Comparison of ENCODE assay signal across 9 cellular contexts in genomic region chr1:203026666-203027663, GRCh38. TPM values are rescaled to one million over a fixed set of nuclear protein-coding genes. Genes with fewer than 3 reads are reported as not detected.
A peak's percentile ranks its signal among the peaks of the same experiment; 100 is the strongest.
DNase-seq lines count a peak whose midpoint lies in the region; ATAC-seq and TF ChIP-seq lines count a peak whose summit lies in the region.
"Had no signal": no experiment of that assay in that cellular context is flagged by ENCODE, and none has a peak within 500 bp of the region (broad histone marks: within the 10 kb centered on the region; RNA-seq: fewer than 3 reads in every experiment).

No MANE protein-coding gene starts in this region.

- H3K27me3 Mint-ChIP-seq in WTC11 (ENCODE audit: low read depth), result peaks cover 29% of the 10 kb centered on the region

- H3K36me3 Mint-ChIP-seq in WTC11, result peaks cover 30% of the 10 kb centered on the region

- peaks cover 18% of the 10 kb centered on the region for H3F3A ChIP-seq in DOHH2 (ENCODE audit: control insufficient read depth, insufficient read depth)

- no peaks in the 10 kb centered on the region for H3K9me2 ChIP-seq in DOHH2 (replicated peaks; ENCODE audit: control insufficient read depth, low read length)

- peak overlapping the region; percentile 77 for H3K4me3 Mint-ChIP-seq in WTC11

- POLR2A ChIA-PET in WTC11 (lab: Charles Lee), result interaction anchor here (0.9 kb wide), 1 partner anchor 13 kb away, joined by 3 read pairs; no protein-coding TSS in a partner anchor

- H3K9me3 ChIP-seq in DOHH2 (ENCODE audit: control insufficient read depth, insufficient read depth, low read length) (no peaks in the 10 kb centered on the region), heart right ventricle (no peaks in the 10 kb centered on the region), gastrocnemius medialis (no peaks in the 10 kb centered on the region)

- peaks cover 11% of the 10 kb centered on the region; the same call in 1 of the 2 replicates for H3K27me3 ChIP-seq in DOHH2 (ENCODE audit: control insufficient read depth, low read length)
- peaks cover 0 to 13% (median 0%) of the 10 kb centered on the region in 7 donors for H3K27me3 ChIP-seq in heart right ventricle
- no peaks in the 10 kb centered on the region for H3K27me3 ChIP-seq in gastrocnemius medialis

- WGBS in heart right ventricle, 2 donors, result 7 to 8% methylated on average over 46 of the region's 46 CpGs

- in situ Hi-C loops in gastrocnemius medialis (cut with MboI; ENCODE audit: low sequenced_read_pairs in 4 of 4), result no loop called here

- H3K4me1 Mint-ChIP-seq in WTC11, result peaks cover 15% of the 10 kb centered on the region

- H3K27ac ChIP-seq in DOHH2 (ENCODE audit: low read depth, low read length) (no peak overlapping the region), heart right ventricle (peak overlapping the region in 7 of 10 donors; percentile 50 to 90 (median 64)), gastrocnemius medialis (peak overlapping the region; percentile 89 to 98 (median 94))

- peak overlapping the region; percentile 71 for H3K4me3 ChIP-seq in DOHH2 (ENCODE audit: low read length)
- peak overlapping the region; percentile 51 for H3K4me3 ChIP-seq in HFF-Myc (replicated peaks; ENCODE audit: low read depth, low read length)
- H3K4me3 ChIP-seq in heart right ventricle, result peak overlapping the region; percentile 41 to 81 (median 70)
- H3K4me3 ChIP-seq in gastrocnemius medialis, result peak overlapping the region; percentile 74 to 89 (median 85)

- peak overlapping the region; percentile 70 for H3K4me2 ChIP-seq in DOHH2 (ENCODE audit: low read length)

- ATAC-seq in WTC11 (peak; percentile 65), heart right ventricle (peak in 7 of 8 donors; percentile 6 to 46 (median 18)), gastrocnemius medialis (peak; percentile 3 to 12), HG02938 (IDR thresholded peaks at IDR 0.05; ENCODE audit: unreplicated experiment) (no peak)

- intact Hi-C loops in heart right ventricle (cut with DNase I), result no loop called here
- intact Hi-C loops in gastrocnemius medialis (cut with DNase I; ENCODE audit: low total_unique reads), result loop anchor here (2.0 to 5.0 kb wide), 4 partner anchors 20 to 1385 kb away; partner anchors contain the start of genes ADIPOR1, CYB5R1, PPP1R15B and TMEM183A

- no peaks in the 10 kb centered on the region for H3K79me2 ChIP-seq in DOHH2 (ENCODE audit: control insufficient read depth, low read length)

- TF ChIP-seq CTCF in DOHH2 (IDR thresholded peaks at IDR 0.05; ENCODE audit: low read depth, low read length, poor library complexity, severe bottlenecking) (no peak), HFF-Myc (IDR thresholded peaks at IDR 0.05; ENCODE audit: low read depth, low read length, missing control alignments) (no peak), WTC11 (IDR thresholded peaks at IDR 0.05) (no peak), heart right ventricle (IDR thresholded peaks at IDR 0.05) (no peak), gastrocnemius medialis (IDR thresholded peaks at IDR 0.05 in 4 of 5, conservative IDR thresholded peaks at IDR 0.05 in 1 of 5) (peak in 1 of 5 experiments; percentile 25)

- H3K27ac Mint-ChIP-seq in WTC11, result no peak overlapping the region

- no peaks in the 10 kb centered on the region for H4K20me1 ChIP-seq in DOHH2 (ENCODE audit: control insufficient read depth, insufficient read depth, low read depth, low read length)

- CTCF ChIA-PET in WTC11 (lab: Charles Lee), result interaction anchor here (0.6 to 8.3 kb wide), 15 partner anchors 8 to 315 kb away, joined by 3 to 89 read pairs (median 6); partner anchors contain the start of gene ADORA1

- H3K36me3 ChIP-seq in DOHH2 (ENCODE audit: control insufficient read depth, low read length) (peaks cover 33% of the 10 kb centered on the region), heart right ventricle (peaks cover 0 to 32% (median 19%) of the 10 kb centered on the region in 9 donors), gastrocnemius medialis (peaks cover 0 to 20% of the 10 kb centered on the region in 2 donors)

- H3K9me3 Mint-ChIP-seq in WTC11, result peaks cover 9% of the 10 kb centered on the region

- H3K4me1 ChIP-seq in DOHH2 (ENCODE audit: control insufficient read depth, low read length), result peaks cover 12% of the 10 kb centered on the region
- H3K4me1 ChIP-seq in heart right ventricle, result peaks cover 7 to 43% (median 28%) of the 10 kb centered on the region in 9 donors
- peaks cover 29 to 42% of the 10 kb centered on the region in 2 donors for H3K4me1 ChIP-seq in gastrocnemius medialis

- DNase-seq in HFF-Myc (ENCODE audit: extremely low read depth, low read depth) (no peak), WTC11 (ENCODE audit: low spot score) (peak; percentile 29), heart right ventricle (peak in 1 of 2 donors; percentile 29), gastrocnemius medialis (no peak), SIG-M5 treated with dmso at 0.1 percent for 504 hours (lab: John Stamatoyannopoulos, UW; ENCODE audit: unreplicated experiment) (no peak), pons (ENCODE audit: low spot score) (no peak)

- TF ChIP-seq POLR2A in gastrocnemius medialis (IDR thresholded peaks at IDR 0.05), result peak in 1 of 2 donors; percentile 34

TF ChIP-seq in WTC11, 78 proteins besides CTCF, POLR2A, EP300 and RAD21 (continues in another document):
- TF ChIP-seq USF2 (CRISPR knock-in tag; IDR thresholded peaks at IDR 0.05) (no peak), ESRRA (CRISPR knock-in tag; IDR thresholded peaks at IDR 0.05; ENCODE audit: borderline replicate concordance) (no peak), MYBL2 (CRISPR knock-in tag; IDR thresholded peaks at IDR 0.05) (no peak), SOX15 (CRISPR knock-in tag; IDR thresholded peaks at IDR 0.05) (no peak), CREM (CRISPR knock-in tag; IDR thresholded peaks at IDR 0.05) (no peak), ZNF512 (CRISPR knock-in tag; IDR thresholded peaks at IDR 0.05; ENCODE audit: borderline replicate concordance) (no peak)
- TF ChIP-seq, protein P1, sequence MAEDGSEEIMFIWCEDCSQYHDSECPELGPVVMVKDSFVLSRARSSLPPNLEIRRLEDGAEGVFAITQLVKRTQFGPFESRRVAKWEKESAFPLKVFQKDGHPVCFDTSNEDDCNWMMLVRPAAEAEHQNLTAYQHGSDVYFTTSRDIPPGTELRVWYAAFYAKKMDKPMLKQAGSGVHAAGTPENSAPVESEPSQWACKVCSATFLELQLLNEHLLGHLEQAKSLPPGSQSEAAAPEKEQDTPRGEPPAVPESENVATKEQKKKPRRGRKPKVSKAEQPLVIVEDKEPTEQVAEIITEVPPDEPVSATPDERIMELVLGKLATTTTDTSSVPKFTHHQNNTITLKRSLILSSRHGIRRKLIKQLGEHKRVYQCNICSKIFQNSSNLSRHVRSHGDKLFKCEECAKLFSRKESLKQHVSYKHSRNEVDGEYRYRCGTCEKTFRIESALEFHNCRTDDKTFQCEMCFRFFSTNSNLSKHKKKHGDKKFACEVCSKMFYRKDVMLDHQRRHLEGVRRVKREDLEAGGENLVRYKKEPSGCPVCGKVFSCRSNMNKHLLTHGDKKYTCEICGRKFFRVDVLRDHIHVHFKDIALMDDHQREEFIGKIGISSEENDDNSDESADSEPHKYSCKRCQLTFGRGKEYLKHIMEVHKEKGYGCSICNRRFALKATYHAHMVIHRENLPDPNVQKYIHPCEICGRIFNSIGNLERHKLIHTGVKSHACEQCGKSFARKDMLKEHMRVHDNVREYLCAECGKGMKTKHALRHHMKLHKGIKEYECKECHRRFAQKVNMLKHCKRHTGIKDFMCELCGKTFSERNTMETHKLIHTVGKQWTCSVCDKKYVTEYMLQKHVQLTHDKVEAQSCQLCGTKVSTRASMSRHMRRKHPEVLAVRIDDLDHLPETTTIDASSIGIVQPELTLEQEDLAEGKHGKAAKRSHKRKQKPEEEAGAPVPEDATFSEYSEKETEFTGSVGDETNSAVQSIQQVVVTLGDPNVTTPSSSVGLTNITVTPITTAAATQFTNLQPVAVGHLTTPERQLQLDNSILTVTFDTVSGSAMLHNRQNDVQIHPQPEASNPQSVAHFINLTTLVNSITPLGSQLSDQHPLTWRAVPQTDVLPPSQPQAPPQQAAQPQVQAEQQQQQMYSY (CRISPR knock-in tag; IDR thresholded peaks at IDR 0.05), result no peak

RNA-seq across cellular contexts. Expression of gene PPFIA4, which starts 0.7 kb away (rescaled TPM):
- total RNA-seq in WTC11 (2021), result 21.1 to 24.9 TPM (median 22.7 TPM) in 3 replicates
- 10 to 100 TPM in 9 of 10 donors, 1 to 10 TPM in 1; 9.5 to 60.6 (median 35.2) TPM for total RNA-seq in heart right ventricle
- polyA plus RNA-seq in heart right ventricle, result 10 to 100 TPM in 1 of 2 donors, 1 to 10 TPM in 1; 8.1 to 28.5 TPM
- 10 to 100 TPM in 3 of 4 donors, 1 to 10 TPM in 1; 8.4 to 45.5 (median 33.1) TPM for total RNA-seq in gastrocnemius medialis

RNA-seq across cellular contexts. Expression of gene TMEM183A, which starts 19.8 kb away (rescaled TPM):
- total RNA-seq in WTC11 (2021) (97.4 to 108 TPM (median 99.8 TPM) in 3 replicates), heart right ventricle (10 to 100 TPM; 18.2 to 34.2 (median 21.1) TPM), gastrocnemius medialis (10 to 100 TPM; 28.7 to 41.4 (median 30.6) TPM)
- polyA plus RNA-seq in heart right ventricle, result 10 to 100 TPM; 11.5 to 38.1 TPM

RNA-seq across cellular contexts. Expression of gene MYOG, which starts 58.8 kb away (rescaled TPM):
- total RNA-seq in WTC11 (2021) (not detected in 3 replicates), heart right ventricle (not detected), gastrocnemius medialis (100 to 1,000 TPM in 1 of 4 donors, 10 to 100 TPM in 3; 21.4 to 146 (median 73.1) TPM)
- polyA plus RNA-seq in heart right ventricle, result under 1 TPM in 1 of 2 donors, not detected in 1; 0.06 TPM
- total RNA-seq: RPMI7951 had no signal

RNA-seq across cellular contexts. Expression of gene CYB5R1, which starts 59.9 kb away (rescaled TPM):
- total RNA-seq in WTC11 (2021) (15.6 to 18.4 TPM (median 17.6 TPM) in 3 replicates), heart right ventricle (100 to 1,000 TPM in 9 of 10 donors, 10 to 100 TPM in 1; 93.2 to 333 (median 223) TPM), gastrocnemius medialis (100 to 1,000 TPM; 349 to 677 (median 419) TPM)
- 100 to 1,000 TPM; 119 to 263 TPM for polyA plus RNA-seq in heart right ventricle

Comparison
In these comparisons a context has a peak if more than half of its experiments do, and no peak if none do; other contexts are left out.
1. RNA of gene MYOG, which starts 58.8 kb away (total RNA-seq): 21.4 to 146 TPM in gastrocnemius medialis; not detected in WTC11 and not detected in heart right ventricle; every median in the first group is over 10 times any median in the second.
2. Peak in every context shown above with its lines, with median percentiles within 50 percentile points of each other: H3K4me3 ChIP-seq.